Comparison of ENCODE assay signal across 8 cellular contexts in the genomic region with DNA sequence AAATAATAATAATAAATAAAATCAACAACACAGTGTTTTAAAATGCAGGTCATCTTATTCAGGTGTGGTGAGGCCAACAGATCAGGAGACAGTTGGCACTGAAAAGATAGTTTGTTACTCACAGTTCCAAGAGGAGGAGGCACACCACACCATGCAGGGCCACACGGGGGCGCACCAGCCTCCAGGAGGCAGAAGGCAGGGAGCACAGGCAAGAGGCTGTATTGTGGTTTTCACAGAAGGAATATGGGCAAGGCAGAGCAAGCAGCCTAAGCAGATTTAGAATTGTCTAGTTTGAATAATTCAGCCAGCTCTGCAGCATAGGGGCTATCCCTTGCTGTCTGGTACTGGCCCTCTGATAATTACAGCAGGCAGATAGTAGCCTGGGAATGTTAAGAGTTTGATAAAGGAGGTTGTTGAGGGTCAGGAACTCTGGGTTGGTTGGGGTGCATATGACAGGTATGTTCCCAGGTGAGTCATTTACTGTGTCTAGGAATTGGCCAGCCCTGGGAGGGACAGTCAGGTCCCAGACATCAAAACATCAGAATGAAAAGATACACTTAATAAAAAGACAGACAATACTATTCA. TPM values are rescaled to one million over a fixed set of nuclear protein-coding genes. Genes with fewer than 3 reads are reported as not detected.
A peak's percentile ranks its signal among the peaks of the same experiment; 100 is the strongest.
DNase-seq lines count a peak whose midpoint lies in the region; ATAC-seq and TF ChIP-seq lines count a peak whose summit lies in the region.

No MANE protein-coding gene starts in this region.

- no peaks in the 10 kb centered on the region for H3K79me2 ChIP-seq in HCT116 (ENCODE audit: insufficient read depth, low read length)

- peaks cover 3% of the 10 kb centered on the region for H3K27me3 Mint-ChIP-seq in progenitor cell of endocrine pancreas

- no peaks in the 10 kb centered on the region for H3K36me3 ChIP-seq in HCT116 (ENCODE audit: control insufficient read depth in 1 of 2, insufficient read depth in 2 of 2, low read length in 2 of 2)

- H3K27me3 ChIP-seq in HCT116 (ENCODE audit: insufficient read depth, low read length): no peaks in the 10 kb centered on the region

- in situ Hi-C loops in Caki2 (cut with HindIII; ENCODE audit: low pct_unique_long_range_greater_than_20kb, low sequenced_read_pairs): no loop called here

- TF ChIP-seq POLR2A in HCT116 (IDR thresholded peaks at IDR 0.05; ENCODE audit: borderline replicate concordance, extremely low read depth, insufficient read depth, insufficient read length): no peak

- TF ChIP-seq CTCF in HCT116 (IDR thresholded peaks at IDR 0.05 in 2 of 3, conservative IDR thresholded peaks at IDR 0.05 in 1 of 3; ENCODE audit: borderline replicate concordance in 1 of 3, insufficient read depth in 1 of 3, low read depth in 2 of 3, low read length in 2 of 3) (peak; percentile 68 to 93 (median 92); a peak in 5 of 6 replicates), progenitor cell of endocrine pancreas (IDR thresholded peaks at IDR 0.05; ENCODE audit: unreplicated experiment) (peak; percentile 77)

- CTCF ChIA-PET in HCT116 (lab: Charles Lee): interaction anchor here (0.6 kb wide), 1 partner anchor 131 kb away, joined by 3 read pairs; no protein-coding TSS in a partner anchor

- H3K27ac ChIP-seq in HCT116 (ENCODE audit: low read depth, low read length): no peak overlapping the region

- peak; percentile 98 for ATAC-seq in HCT116
- ATAC-seq in HG03039 (IDR thresholded peaks at IDR 0.05; ENCODE audit: unreplicated experiment): no peak
- ATAC-seq in GM18909 (IDR thresholded peaks at IDR 0.05; ENCODE audit: poor library complexity, unreplicated experiment): no peak

- H3K4me1 Mint-ChIP-seq in progenitor cell of endocrine pancreas (ENCODE audit: low read depth): peaks cover 15% of the 10 kb centered on the region

- H2AFZ ChIP-seq in HCT116 (ENCODE audit: low read depth, low read length, poor library complexity, severe bottlenecking): peak overlapping the region; percentile 84

- intact Hi-C loops in HCT116 (cut with micrococcal nuclease): loop anchor here (1.0 kb wide), 1 partner anchor 74 kb away; no protein-coding TSS in a partner anchor

- RAD21 ChIA-PET in HCT116 (lab: Charles Lee; ENCODE audit: low non-redundant PET in 1 of 2, low total read pairs in 2 of 2, uncharacterized antibody in 2 of 2, unreplicated experiment in 2 of 2): no interaction called here

- H3K9me3 ChIP-seq in HCT116 (ENCODE audit: control insufficient read depth in 1 of 2, insufficient read depth in 1 of 2, low read depth in 1 of 2, low read length in 2 of 2): no peaks in the 10 kb centered on the region

- POLR2A ChIA-PET in HCT116 (lab: Charles Lee): no interaction called here

- no peak overlapping the region for H3K4me2 ChIP-seq in HCT116 (ENCODE audit: low read length)

- H3K9me3 Mint-ChIP-seq in progenitor cell of endocrine pancreas (ENCODE audit: low read depth): no peaks in the 10 kb centered on the region

- no peaks in the 10 kb centered on the region for H4K20me1 ChIP-seq in HCT116 (ENCODE audit: insufficient read depth)

- no peaks in the 10 kb centered on the region for H3K36me3 Mint-ChIP-seq in progenitor cell of endocrine pancreas (ENCODE audit: insufficient read depth)

- BruUV-seq in HCT116 (replicated peaks; lab: Mats Ljungman, UMichigan): no TSS peak

- peak; percentile 70 for TF ChIP-seq RAD21 in HCT116 (IDR thresholded peaks at IDR 0.05; ENCODE audit: low read depth)

- no peaks in the 10 kb centered on the region for H3K4me1 ChIP-seq in HCT116 (ENCODE audit: control insufficient read depth in 1 of 2, insufficient read depth in 2 of 2, low read length in 2 of 2)

- H3K27ac Mint-ChIP-seq in progenitor cell of endocrine pancreas: no peak overlapping the region

- peak; percentile 26 for DNase-seq in Caki2 (ENCODE audit: low read depth)
- peak; percentile 40 for DNase-seq in HCT116 (ENCODE audit: low read depth, low spot score)
- peak; percentile 62 for DNase-seq in RPMI7951 (ENCODE audit: low read depth)
- peak; percentile 37 for DNase-seq in dedifferentiated amniotic fluid mesenchymal stem cell (ENCODE audit: extremely low spot score)
- peak; percentile 29 for DNase-seq in progenitor cell of endocrine pancreas (ENCODE audit: low spot score, unreplicated experiment)
- DNase-seq in stimulated activated naive CD4-positive, alpha-beta T cell (lab: John Stamatoyannopoulos, UW): no peak

- no peak overlapping the region for H3K9ac ChIP-seq in HCT116 (ENCODE audit: low read length)

- no peak overlapping the region for H3K4me3 Mint-ChIP-seq in progenitor cell of endocrine pancreas (ENCODE audit: low read depth)

- H3K4me3 ChIP-seq in HCT116 (replicated peaks in 1 of 2; ENCODE audit: low read depth in 1 of 2, low read length in 2 of 2): no peak overlapping the region

- H3K9me2 ChIP-seq in HCT116 (ENCODE audit: insufficient read depth): no peaks in the 10 kb centered on the region

TF ChIP-seq in HCT116, 20 proteins besides CTCF, POLR2A, EP300 and RAD21:
- TF ChIP-seq EZH2 (IDR thresholded peaks at IDR 0.05) (no peak), MAX (IDR thresholded peaks at IDR 0.05) (no peak), CBX3 (IDR thresholded peaks at IDR 0.05; ENCODE audit: low read depth) (peak; percentile 63; the same call in 1 of the 2 replicates), SP1 (IDR thresholded peaks at IDR 0.05; ENCODE audit: low read depth) (no peak), YY1 (IDR thresholded peaks at IDR 0.05; ENCODE audit: extremely low read depth, insufficient replicate concordance, low read depth, low read length) (peak; percentile 31)
TF ChIP-seq in HCT116: peak in this region for 2.

RNA-seq across cellular contexts. Expression of gene KIAA2012, which starts 31.3 kb away (rescaled TPM):
- not detected in 2 replicates for total RNA-seq in Caki2 (2014; rRNA removed; shearing (Covaris generic); ENCODE audit: low replicate concordance)
- not detected for total RNA-seq in HCT116 (2021; ENCODE audit: unreplicated experiment)
- polyA plus RNA-seq in HCT116 (2012): not detected in 2 replicates
- total RNA-seq in RPMI7951 (2014; rRNA removed; shearing (Covaris generic)): under 0.01 TPM in 1 of 2 replicates, not detected in the other
- not detected in 2 replicates for total RNA-seq in progenitor cell of endocrine pancreas

Comparison
In these comparisons a context has a peak if more than half of its experiments do, and no peak if none do; other contexts are left out.
1. DNase-seq: peak in Caki2 (single experiment), HCT116 (single experiment), RPMI7951 (single experiment), dedifferentiated amniotic fluid mesenchymal stem cell (single experiment) and progenitor cell of endocrine pancreas (single experiment); none in stimulated activated naive CD4-positive, alpha-beta T cell (0 of 6).